ENCODE assay signal across 1 cellular context in genomic region chr17:40076101-40076498, GRCh38.
TF ChIP-seq lines count a peak whose summit lies in the region.

No MANE protein-coding gene starts in this region.

TF ChIP-seq in H1, 55 proteins besides CTCF, POLR2A, EP300 and RAD21:
- TF ChIP-seq TBP (IDR thresholded peaks at IDR 0.05; ENCODE audit: low read depth, low read length) (no peak), CBX5 (IDR thresholded peaks at IDR 0.05; ENCODE audit: low read depth, low read length) (no peak), CHD2 (IDR thresholded peaks at IDR 0.05; ENCODE audit: low read length) (no peak), ZNF274 (IDR thresholded peaks at IDR 0.05; ENCODE audit: borderline replicate concordance, extremely low read depth, low read length) (no peak), SIX5 (IDR thresholded peaks at IDR 0.05; ENCODE audit: low read depth, low read length) (no peak)
TF ChIP-seq in H1: peak in this region for 0.
